17 cellular contexts compared by ENCODE assay signal in genomic region chr7:100726998-100727761, GRCh38. TPM values are rescaled to one million over a fixed set of nuclear protein-coding genes. Genes with fewer than 3 reads are reported as not detected.
A peak's percentile ranks its signal among the peaks of the same experiment; 100 is the strongest.
DNase-seq lines count a peak whose midpoint lies in the region; ATAC-seq, FAIRE-seq and TF ChIP-seq lines count a peak whose summit lies in the region.
"Had no signal": no experiment of that assay in that cellular context is flagged by ENCODE, and none has a peak within 500 bp of the region (broad histone marks: within the 10 kb centered on the region; RNA-seq: fewer than 3 reads in every experiment).

No MANE protein-coding gene starts in this region.

- peaks cover 28% of the 10 kb centered on the region for H3K27me3 ChIP-seq in transverse colon

- no peak for TF ChIP-seq EP300 in transverse colon (IDR thresholded peaks at IDR 0.05; ENCODE audit: low read depth)

- H3K9me3 ChIP-seq in transverse colon, result no peaks in the 10 kb centered on the region

- H3K4me3 Mint-ChIP-seq in stimulated activated memory B cell treated with anti-CD40 and anti-IgM and Interleukin-4, amounts not matched to agents 10 μg/mL and 1 μg/mL and 100 μg/mL, for 72 hours, result no peak overlapping the region
- H3K4me3 Mint-ChIP-seq: activated naive CD8-positive, alpha-beta T cell treated with anti-CD3 and anti-CD28 coated beads, Interleukin-2, amount 50 U/mL, for 24 hours; dendritic cell treated with granulocyte-macrophage colony-stimulating factor and Interleukin-4, amounts not matched to agents 40 ng/mL and 50 ng/mL, for 4 days; stimulated activated naive B cell treated with anti-CD40 and anti-IgM and Interleukin-4, amounts not matched to agents 10 μg/mL and 1 μg/mL and 100 μg/mL, for 72 hours; T-cell had no signal

- H3K4me1 Mint-ChIP-seq in stimulated activated memory B cell treated with anti-CD40 and anti-IgM and Interleukin-4, amounts not matched to agents 10 μg/mL and 1 μg/mL and 100 μg/mL, for 72 hours, result peaks cover 7% of the 10 kb centered on the region

- H3K27ac Mint-ChIP-seq in stimulated activated memory B cell treated with anti-CD40 and anti-IgM and Interleukin-4, amounts not matched to agents 10 μg/mL and 1 μg/mL and 100 μg/mL, for 72 hours, result no peak overlapping the region
- H3K27ac Mint-ChIP-seq: activated naive CD8-positive, alpha-beta T cell treated with anti-CD3 and anti-CD28 coated beads, Interleukin-2, amount 50 U/mL, for 24 hours; dendritic cell treated with granulocyte-macrophage colony-stimulating factor and Interleukin-4, amounts not matched to agents 40 ng/mL and 50 ng/mL, for 4 days; stimulated activated naive B cell treated with anti-CD40 and anti-IgM and Interleukin-4, amounts not matched to agents 10 μg/mL and 1 μg/mL and 100 μg/mL, for 72 hours; T-cell had no signal

- H3K36me3 Mint-ChIP-seq in stimulated activated memory B cell treated with anti-CD40 and anti-IgM and Interleukin-4, amounts not matched to agents 10 μg/mL and 1 μg/mL and 100 μg/mL, for 72 hours, result no peaks in the 10 kb centered on the region
- H3K36me3 Mint-ChIP-seq: stimulated activated naive B cell treated with anti-CD40 and anti-IgM and Interleukin-4, amounts not matched to agents 10 μg/mL and 1 μg/mL and 100 μg/mL, for 72 hours; T-cell had no signal

- H3K27ac ChIP-seq in transverse colon, result peak overlapping the region; percentile 26 to 44 (median 40)

- H3K4me1 ChIP-seq in transverse colon, result peaks cover 0 to 15% (median 5%) of the 10 kb centered on the region in 4 donors

- ATAC-seq in HG02840 (IDR thresholded peaks at IDR 0.05; ENCODE audit: low FRiP score, unreplicated experiment), result no peak
- ATAC-seq in stimulated activated memory B cell treated with anti-CD40 and anti-IgM and Interleukin-4, amounts not matched to agents 10 μg/mL and 1 μg/mL and 100 μg/mL, for 72 hours, result no peak
- ATAC-seq: activated naive CD8-positive, alpha-beta T cell treated with anti-CD3 and anti-CD28 coated beads, Interleukin-2, amount 50 U/mL, for 24 hours; stimulated activated naive B cell treated with anti-CD40 and anti-IgM and Interleukin-4, amounts not matched to agents 10 μg/mL and 1 μg/mL and 100 μg/mL, for 72 hours; T-cell had no signal

- no peaks in the 10 kb centered on the region for H3K9me3 Mint-ChIP-seq in stimulated activated memory B cell treated with anti-CD40 and anti-IgM and Interleukin-4, amounts not matched to agents 10 μg/mL and 1 μg/mL and 100 μg/mL, for 72 hours
- H3K9me3 Mint-ChIP-seq: activated naive CD8-positive, alpha-beta T cell treated with anti-CD3 and anti-CD28 coated beads, Interleukin-2, amount 50 U/mL, for 24 hours; dendritic cell treated with granulocyte-macrophage colony-stimulating factor and Interleukin-4, amounts not matched to agents 40 ng/mL and 50 ng/mL, for 4 days; stimulated activated naive B cell treated with anti-CD40 and anti-IgM and Interleukin-4, amounts not matched to agents 10 μg/mL and 1 μg/mL and 100 μg/mL, for 72 hours; T-cell had no signal

- no peaks in the 10 kb centered on the region for H3K36me3 ChIP-seq in transverse colon

- in situ Hi-C loops in astrocyte of the spinal cord (cut with HindIII; ENCODE audit: low sequenced_read_pairs) (no loop called here), transverse colon (cut with MboI; ENCODE audit: low pct_ligation_motif_present in 1 of 4, low pct_unique_long_range_greater_than_20kb in 1 of 4, low sequenced_read_pairs in 3 of 4) (no loop called here)

- H3K4me3 ChIP-seq in astrocyte of the spinal cord (ENCODE audit: low read depth, low read length), result no peak overlapping the region
- no peak overlapping the region for H3K4me3 ChIP-seq in transverse colon

- DNase-seq in GM04503 (ENCODE audit: low read depth), result peak; percentile 95
- peak; percentile 60 for DNase-seq in astrocyte of the spinal cord (ENCODE audit: low read depth, low spot score)
- DNase-seq in hepatic stellate cell (ENCODE audit: low spot score), result peak; percentile 44
- DNase-seq in transverse colon, result no peak
- DNase-seq in frontal cortex (ENCODE audit: low spot score in 2 of 2), result no peak
- no peak for DNase-seq in anterior cingulate cortex (lab: John Stamatoyannopoulos, UW)
- DNase-seq: activated naive CD8-positive, alpha-beta T cell treated with anti-CD3 and anti-CD28 coated beads, Interleukin-2, amount 50 U/mL, for 24 hours; activated T-cell treated with anti-CD3 and anti-CD28 coated beads, Interleukin-2, amount 50 U/mL, for 1 hour; NCI-H1048; NCI-H226; stimulated activated CD4-positive, alpha-beta T cell treated with anti-CD3 and anti-CD28 coated beads, Interleukin-4, amount 100 ng/mL, for 24 hours; stimulated activated naive B cell treated with anti-CD40 and anti-IgM and Interleukin-4, amounts not matched to agents 10 μg/mL and 1 μg/mL and 100 μg/mL, for 72 hours; T-cell had no signal

- intact Hi-C loops in transverse colon (cut with DNase I; ENCODE audit: low total_unique reads), result no loop called here

- WGBS in transverse colon (ENCODE audit: low coverage in 1 of 2), 2 donors, result 61 to 82% methylated on average over 3 to 12 of the region's 12 CpGs

- no peak for TF ChIP-seq POLR2A in transverse colon (IDR thresholded peaks at IDR 0.05)

- no peak for TF ChIP-seq CTCF in astrocyte of the spinal cord (IDR thresholded peaks at IDR 0.05; ENCODE audit: low read depth, low read length)
- no peak for TF ChIP-seq CTCF in transverse colon (IDR thresholded peaks at IDR 0.05)

- peaks cover 27% of the 10 kb centered on the region for H3K27me3 Mint-ChIP-seq in stimulated activated memory B cell treated with anti-CD40 and anti-IgM and Interleukin-4, amounts not matched to agents 10 μg/mL and 1 μg/mL and 100 μg/mL, for 72 hours

- no peak for FAIRE-seq in frontal cortex (lab: Jason Lieb, UNC)
- FAIRE-seq: keratinocyte had no signal

RNA-seq across cellular contexts. Expression of gene ZAN, which starts 6.2 kb away (rescaled TPM):
- total RNA-seq in transverse colon (not detected), frontal cortex (not detected)
- total RNA-seq: T-cell had no signal

RNA-seq across cellular contexts. Expression of gene EPO, which starts 6.9 kb away (rescaled TPM):
- total RNA-seq in transverse colon (not detected), frontal cortex (not detected)
- total RNA-seq: T-cell had no signal

RNA-seq across cellular contexts. Expression of gene POP7, which starts 21.3 kb away (rescaled TPM):
- total RNA-seq in transverse colon (10 to 100 TPM; 10.7 to 58.7 (median 34.1) TPM), frontal cortex (52.6 TPM)

RNA-seq across cellular contexts. Expression of gene GIGYF1, which starts 33.1 kb away (rescaled TPM):
- total RNA-seq in transverse colon, result 100 to 1,000 TPM in 1 of 4 donors, 10 to 100 TPM in 3; 25.4 to 104 (median 51.8) TPM
- 15.1 TPM for total RNA-seq in frontal cortex

RNA-seq across cellular contexts. Expression of gene GNB2, which starts 53.6 kb away (rescaled TPM):
- total RNA-seq in transverse colon (100 to 1,000 TPM; 192 to 301 (median 246) TPM), frontal cortex (72.6 TPM)

Comparison
In these comparisons a context has a peak if more than half of its experiments do, and no peak if none do; other contexts are left out.
1. DNase-seq: peak in GM04503 (single experiment), astrocyte of the spinal cord (single experiment) and hepatic stellate cell (single experiment); none in transverse colon (single experiment), frontal cortex (0 of 2) and anterior cingulate cortex (0 of 58).